ENCODE assay signal across 11 cellular contexts in the genomic region with DNA sequence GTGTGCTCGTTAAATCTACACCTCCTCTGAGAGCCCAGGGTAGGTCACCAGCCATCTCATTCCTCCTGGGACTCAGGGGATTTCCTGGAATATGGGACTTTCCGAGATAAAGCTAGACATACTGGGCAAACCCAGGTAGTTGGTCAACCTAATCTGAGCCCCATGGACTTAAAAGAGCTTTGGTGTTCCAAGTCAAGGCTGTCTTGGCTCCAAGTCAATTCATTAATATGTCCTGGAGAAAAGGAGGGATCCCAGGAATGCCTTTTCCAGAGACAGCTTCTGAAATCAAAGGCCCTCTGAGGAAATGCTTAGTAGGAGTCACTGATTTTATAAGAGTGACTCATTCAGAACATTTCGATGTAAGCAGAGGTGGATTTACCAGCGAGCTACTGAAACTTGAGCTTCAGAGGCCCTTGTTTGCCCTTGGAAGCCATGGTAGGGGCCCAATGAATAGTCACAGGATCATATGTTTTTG.
DNase-seq lines count a peak whose midpoint lies in the region; ATAC-seq and TF ChIP-seq lines count a peak whose summit lies in the region.
"Had no signal": no experiment of that assay in that cellular context is flagged by ENCODE, and none has a peak within 500 bp of the region (broad histone marks: within the 10 kb centered on the region; RNA-seq: fewer than 3 reads in every experiment).

No MANE protein-coding gene starts in this region.

- H3K4me1 Mint-ChIP-seq in activated naive CD4-positive, alpha-beta T cell treated with anti-CD3 and anti-CD28 coated beads for 36 hours (ENCODE audit: low read depth) = no peaks in the 10 kb centered on the region

- H3K9me3 Mint-ChIP-seq in activated naive CD4-positive, alpha-beta T cell treated with anti-CD3 and anti-CD28 coated beads for 36 hours = no peaks in the 10 kb centered on the region
- H3K9me3 Mint-ChIP-seq: naive thymus-derived CD8-positive, alpha-beta T cell had no signal

- TF ChIP-seq CTCF in OCI-LY7 (conservative IDR thresholded peaks at IDR 0.05; ENCODE audit: low read length) (no peak), epithelial cell of esophagus (IDR thresholded peaks at IDR 0.05; ENCODE audit: insufficient read depth, low read depth, low read length, missing control alignments) (no peak), left ventricle myocardium inferior (IDR thresholded peaks at IDR 0.05; ENCODE audit: borderline replicate concordance) (no peak)

- intact Hi-C loops in OCI-LY7 (cut with micrococcal nuclease; ENCODE audit: unreplicated experiment) (no loop called here), left ventricle myocardium inferior (cut with micrococcal nuclease) (no loop called here)
- intact Hi-C loops in activated naive CD4-positive, alpha-beta T cell treated with anti-CD3 and anti-CD28 coated beads for 36 hours (cut with micrococcal nuclease) = no loop called here

- H3K4me3 ChIP-seq in OCI-LY7 (ENCODE audit: low read depth, low read length, poor library complexity, severe bottlenecking) = no peak overlapping the region
- no peak overlapping the region for H3K4me3 ChIP-seq in epithelial cell of esophagus (ENCODE audit: low read length)
- no peak overlapping the region for H3K4me3 ChIP-seq in left ventricle myocardium inferior
- H3K4me3 ChIP-seq: HAP-1, tibial nerve had no signal

- no peaks in the 10 kb centered on the region for H3K36me3 ChIP-seq in OCI-LY7 (ENCODE audit: insufficient read depth, low read length)
- no peaks in the 10 kb centered on the region for H3K36me3 ChIP-seq in left ventricle myocardium inferior
- H3K36me3 ChIP-seq: HAP-1, tibial nerve had no signal

- H3K27ac Mint-ChIP-seq in activated naive CD4-positive, alpha-beta T cell treated with anti-CD3 and anti-CD28 coated beads for 36 hours = no peak overlapping the region

- no peaks in the 10 kb centered on the region for H3K36me3 Mint-ChIP-seq in activated naive CD4-positive, alpha-beta T cell treated with anti-CD3 and anti-CD28 coated beads for 36 hours (ENCODE audit: low read depth)
- H3K36me3 Mint-ChIP-seq: naive thymus-derived CD8-positive, alpha-beta T cell had no signal

- peaks cover 22% of the 10 kb centered on the region for H3K27me3 ChIP-seq in left ventricle myocardium inferior (ENCODE audit: low read depth)
- H3K27me3 ChIP-seq: tibial nerve had no signal

- H3K4me2 ChIP-seq in OCI-LY7 (ENCODE audit: low read length) = no peak overlapping the region

- no peaks in the 10 kb centered on the region for H3K9me2 ChIP-seq in OCI-LY7 (ENCODE audit: insufficient read depth, low read length)

- peaks cover 10% of the 10 kb centered on the region for H3K27me3 Mint-ChIP-seq in activated naive CD4-positive, alpha-beta T cell treated with anti-CD3 and anti-CD28 coated beads for 36 hours (ENCODE audit: low read depth)

- H3K9me3 ChIP-seq in OCI-LY7 (ENCODE audit: low read length) = no peaks in the 10 kb centered on the region
- H3K9me3 ChIP-seq in left ventricle myocardium inferior (replicated peaks) = no peaks in the 10 kb centered on the region
- H3K9me3 ChIP-seq: HAP-1, tibial nerve had no signal

- H4K20me1 ChIP-seq in OCI-LY7 (ENCODE audit: insufficient read depth, low read length) = no peaks in the 10 kb centered on the region

- CTCF ChIA-PET in OCI-LY7 (lab: Charles Lee; ENCODE audit: unreplicated experiment) = no interaction called here
- CTCF ChIA-PET in activated naive CD4-positive, alpha-beta T cell treated with anti-CD3 and anti-CD28 coated beads for 36 hours (lab: Charles Lee) = no interaction called here

- BruUV-seq in OCI-LY7 (replicated peaks; lab: Mats Ljungman, UMichigan) = no TSS peak

- peak overlapping the region; percentile 81; the same call in 1 of the 2 replicates for H2AFZ ChIP-seq in OCI-LY7 (ENCODE audit: low read length)

- H3K4me1 ChIP-seq in OCI-LY7 (ENCODE audit: insufficient read depth, low read length, poor library complexity, severe bottlenecking) (peaks cover 19% of the 10 kb centered on the region), left ventricle myocardium inferior (peaks cover 8% of the 10 kb centered on the region)
- H3K4me1 ChIP-seq: HAP-1 had no signal

- H3K79me2 ChIP-seq in OCI-LY7 (ENCODE audit: insufficient read depth, low read depth, low read length) = no peaks in the 10 kb centered on the region

- no peak for ATAC-seq in HG03175 (IDR thresholded peaks at IDR 0.05; ENCODE audit: unreplicated experiment)
- ATAC-seq: naive thymus-derived CD8-positive, alpha-beta T cell had no signal

- DNase-seq in EL (peak; percentile 90), OCI-LY7 (ENCODE audit: low spot score) (no peak), epithelial cell of esophagus (ENCODE audit: low read depth) (peak; percentile 82), pulmonary artery endothelial cell (ENCODE audit: low read depth, low spot score) (peak; percentile 22), left ventricle myocardium inferior (no peak), hypothalamus (lab: John Stamatoyannopoulos, UW) (no peak)
- DNase-seq in activated naive CD4-positive, alpha-beta T cell treated with anti-CD3 and anti-CD28 coated beads for 36 hours = no peak
- DNase-seq: naive thymus-derived CD8-positive, alpha-beta T cell had no signal

- POLR2A ChIA-PET in OCI-LY7 (lab: Charles Lee) = interaction anchor here (0.7 to 3.7 kb wide), 7 partner anchors 8 to 285 kb away, joined by 3 to 28 read pairs (median 5); no protein-coding TSS in a partner anchor

- H3K4me3 Mint-ChIP-seq in activated naive CD4-positive, alpha-beta T cell treated with anti-CD3 and anti-CD28 coated beads for 36 hours = no peak overlapping the region
- H3K4me3 Mint-ChIP-seq: naive thymus-derived CD8-positive, alpha-beta T cell had no signal

- H3K27ac ChIP-seq in OCI-LY7 (ENCODE audit: low read depth, low read length, poor library complexity, severe bottlenecking) (no peak overlapping the region), left ventricle myocardium inferior (replicated peaks) (no peak overlapping the region)
- H3K27ac ChIP-seq: tibial nerve had no signal

Comparison
In these comparisons a context has a peak if more than half of its experiments do, and no peak if none do; other contexts are left out.
1. DNase-seq: peak in EL (single experiment), epithelial cell of esophagus (single experiment) and pulmonary artery endothelial cell (single experiment); none in OCI-LY7 (single experiment), left ventricle myocardium inferior (single experiment), activated naive CD4-positive, alpha-beta T cell treated with anti-CD3 and anti-CD28 coated beads for 36 hours (single experiment) and hypothalamus (0 of 51).